ENCODE assay signal across 7 cellular contexts in genomic region chr16:30066882-30067583, GRCh38. TPM values are rescaled to one million over a fixed set of nuclear protein-coding genes. Genes with fewer than 3 reads are reported as not detected.
DNase-seq lines count a peak whose midpoint lies in the region; ATAC-seq and TF ChIP-seq lines count a peak whose summit lies in the region.
"Had no signal": no experiment of that assay in that cellular context is flagged by ENCODE, and none has a peak within 500 bp of the region (broad histone marks: within the 10 kb centered on the region; RNA-seq: fewer than 3 reads in every experiment).

No MANE protein-coding gene starts in this region.

- H3K4me3 Mint-ChIP-seq in T-helper 17 cell, result peak overlapping the region; percentile 98

- H3K36me3 Mint-ChIP-seq in T-helper 17 cell (ENCODE audit: low read depth), result no peaks in the 10 kb centered on the region

- peaks cover 27% of the 10 kb centered on the region for H3K4me1 Mint-ChIP-seq in T-helper 17 cell

- H3K4me3 ChIP-seq in AG10803 (ENCODE audit: low read length), result peak overlapping the region; percentile 97

- H3K27ac ChIP-seq in layer of hippocampus (ENCODE audit: low read depth, low read length), result peak overlapping the region; percentile 100

- no peaks in the 10 kb centered on the region for H3K9me3 ChIP-seq in T-helper 17 cell (ENCODE audit: control insufficient read depth, low read length, poor library complexity, severe bottlenecking)

- ATAC-seq in T-helper 17 cell, result no peak

- no peaks in the 10 kb centered on the region for H3K27me3 Mint-ChIP-seq in T-helper 17 cell

- DNase-seq in AG10803 (ENCODE audit: low read depth) (no peak), T-helper 17 cell (no peak), COLO829 (ENCODE audit: low spot score) (no peak), EL (no peak)
- no peak for DNase-seq in stimulated activated CD4-positive, alpha-beta T cell treated with anti-CD3 and anti-CD28 coated beads, Interleukin-4, amount 100 ng/mL, for 24 hours

- H3K27ac Mint-ChIP-seq in T-helper 17 cell, result peak overlapping the region; percentile 96

- H3K27me3 ChIP-seq in layer of hippocampus (ENCODE audit: control insufficient read depth, insufficient read depth, low read length), result no peaks in the 10 kb centered on the region

- no peak for TF ChIP-seq CTCF in AG10803 (conservative IDR thresholded peaks at IDR 0.05; ENCODE audit: low read length)

RNA-seq across cellular contexts. Expression of gene ALDOA, which starts 1.5 kb away (rescaled TPM):
- total RNA-seq in T-helper 17 cell, result 100 to 1,000 TPM; 421 to 426 TPM

RNA-seq across cellular contexts. Expression of gene PPP4C, which starts 8.8 kb away (rescaled TPM):
- total RNA-seq in T-helper 17 cell, result 10 to 100 TPM; 80.8 to 89.3 TPM

RNA-seq across cellular contexts. Expression of gene TBX6, which starts 24.7 kb away (rescaled TPM):
- under 1 TPM; 0.65 to 0.94 TPM for total RNA-seq in T-helper 17 cell

RNA-seq across cellular contexts. Expression of gene YPEL3, which starts 29.0 kb away (rescaled TPM):
- total RNA-seq in T-helper 17 cell, result 100 to 1,000 TPM in 1 of 2 donors, 10 to 100 TPM in 1; 94.9 to 131 TPM

RNA-seq across cellular contexts. Expression of gene TLCD3B, which starts 36.0 kb away (rescaled TPM):
- not detected for total RNA-seq in T-helper 17 cell
- total RNA-seq: lung microvascular endothelial cell had no signal
